ENCODE assay signal across 8 cellular contexts in genomic region chr15:23687143-23687470, GRCh38. TPM values are rescaled to one million over a fixed set of nuclear protein-coding genes. Genes with fewer than 3 reads are reported as not detected.
A peak's percentile ranks its signal among the peaks of the same experiment; 100 is the strongest.
DNase-seq lines count a peak whose midpoint lies in the region; ATAC-seq and TF ChIP-seq lines count a peak whose summit lies in the region.

Gene NDN (minus strand): TSS chr15:23687305. CDS start chr15:23687217, 88 bp downstream.

- peak within 1 kb of the TSS; percentile 37 to 59 for H3K4me3 Mint-ChIP-seq in stimulated activated naive CD8-positive, alpha-beta T cell treated with anti-CD3 and anti-CD28 coated beads, Interleukin-15, amount 100 ng/mL, for 72 hours

- H3K9me3 Mint-ChIP-seq in stimulated activated naive CD8-positive, alpha-beta T cell treated with anti-CD3 and anti-CD28 coated beads, Interleukin-15, amount 100 ng/mL, for 72 hours: no peaks in the 10 kb centered on the region

- H3K27ac Mint-ChIP-seq in stimulated activated naive CD8-positive, alpha-beta T cell treated with anti-CD3 and anti-CD28 coated beads, Interleukin-15, amount 100 ng/mL, for 72 hours: no peak within 1 kb of the TSS

- H3K4me3 ChIP-seq in esophagus (ENCODE audit: low read depth in 1 of 2, low read length in 2 of 2) (peak within 1 kb of the TSS; percentile 51 to 58), mucosa of descending colon (peak within 1 kb of the TSS; percentile 42)

- peak; percentile 9 to 40 for DNase-seq in stimulated activated naive CD8-positive, alpha-beta T cell treated with anti-CD3 and anti-CD28 coated beads, Interleukin-15, amount 100 ng/mL, for 72 hours
- no peak for DNase-seq in stimulated activated naive CD8-positive, alpha-beta T cell treated with anti-CD3 and anti-CD28 coated beads, Interleukin-15, Interleukin-2, amounts not matched to agents 100 U/mL and 50 U/mL, for 24 hours
- DNase-seq in mucosa of descending colon: peak; percentile 42 to 77 (median 55)
- no peak for DNase-seq in ureter (ENCODE audit: low spot score)
- no peak for DNase-seq in UCSD-AML1 (lab: John Stamatoyannopoulos, UW; ENCODE audit: unreplicated experiment)

- peak; percentile 80 for ATAC-seq in stimulated activated naive CD8-positive, alpha-beta T cell treated with anti-CD3 and anti-CD28 coated beads, Interleukin-15, amount 100 ng/mL, for 72 hours
- ATAC-seq in stimulated activated naive CD8-positive, alpha-beta T cell treated with anti-CD3 and anti-CD28 coated beads, Interleukin-15, Interleukin-2, amounts not matched to agents 100 U/mL and 50 U/mL, for 24 hours: no peak
- ATAC-seq in mucosa of descending colon (peak; percentile 89), HG03097 (IDR thresholded peaks at IDR 0.05; ENCODE audit: low FRiP score, unreplicated experiment) (no peak), HG02970 (IDR thresholded peaks at IDR 0.05; ENCODE audit: low FRiP score, unreplicated experiment) (no peak)

- H3K4me1 Mint-ChIP-seq in stimulated activated naive CD8-positive, alpha-beta T cell treated with anti-CD3 and anti-CD28 coated beads, Interleukin-15, amount 100 ng/mL, for 72 hours: no peaks in the 10 kb centered on the region

- no peaks in the 10 kb centered on the region for H3K27me3 ChIP-seq in esophagus (ENCODE audit: control insufficient read depth in 1 of 2, insufficient read depth in 2 of 2, low read length in 2 of 2)

- WGBS in esophagus, 2 donors: 29 to 39% methylated on average over 38 of the region's 38 CpGs

- peaks cover 2 to 3% of the 10 kb centered on the region in 2 donors for H3K9me3 ChIP-seq in esophagus (ENCODE audit: control insufficient read depth in 2 of 2, insufficient read depth in 1 of 2, low read depth in 1 of 2, low read length in 1 of 2)
- peaks cover 3% of the 10 kb centered on the region for H3K9me3 ChIP-seq in mucosa of descending colon

- H3K36me3 ChIP-seq in esophagus (ENCODE audit: control insufficient read depth in 2 of 2, insufficient read depth in 2 of 2, low read length in 1 of 2) (no peaks in the 10 kb centered on the region), mucosa of descending colon (ENCODE audit: low read depth) (no peaks in the 10 kb centered on the region)

- TF ChIP-seq CTCF in mucosa of descending colon (IDR thresholded peaks at IDR 0.05): no peak

- no peak within 1 kb of the TSS for H3K27ac ChIP-seq in esophagus (ENCODE audit: low read depth in 2 of 2, low read length in 1 of 2)

- no peaks in the 10 kb centered on the region for H3K27me3 Mint-ChIP-seq in stimulated activated naive CD8-positive, alpha-beta T cell treated with anti-CD3 and anti-CD28 coated beads, Interleukin-15, amount 100 ng/mL, for 72 hours

- no peaks in the 10 kb centered on the region for H3K4me1 ChIP-seq in esophagus (ENCODE audit: control insufficient read depth in 2 of 2, insufficient read depth in 2 of 2, low read length in 1 of 2)
- no peaks in the 10 kb centered on the region for H3K4me1 ChIP-seq in mucosa of descending colon (ENCODE audit: low read depth)

- intact Hi-C loops in mucosa of descending colon (cut with DNase I, micrococcal nuclease): no loop called here

RNA-seq across cellular contexts. Expression of gene NDN, which starts in this region (rescaled TPM):
- polyA plus RNA-seq in esophagus: 10 to 100 TPM in 1 of 2 donors, 1 to 10 TPM in 1; 5.1 to 15.8 TPM
- 10 to 100 TPM; 13.4 to 49.8 (median 21.8) TPM for total RNA-seq in mucosa of descending colon
- 36.1 TPM for total RNA-seq in ureter

Comparison
In these comparisons a context has a peak if more than half of its experiments do, and no peak if none do; other contexts are left out.
1. ATAC-seq: peak in stimulated activated naive CD8-positive, alpha-beta T cell treated with anti-CD3 and anti-CD28 coated beads, Interleukin-15, amount 100 ng/mL, for 72 hours (single experiment) and mucosa of descending colon (single experiment); none in stimulated activated naive CD8-positive, alpha-beta T cell treated with anti-CD3 and anti-CD28 coated beads, Interleukin-15, Interleukin-2, amounts not matched to agents 100 U/mL and 50 U/mL, for 24 hours (single experiment), HG03097 (single experiment) and HG02970 (single experiment).
2. DNase-seq: peak in stimulated activated naive CD8-positive, alpha-beta T cell treated with anti-CD3 and anti-CD28 coated beads, Interleukin-15, amount 100 ng/mL, for 72 hours (2 of 2) and mucosa of descending colon (3 of 3); none in stimulated activated naive CD8-positive, alpha-beta T cell treated with anti-CD3 and anti-CD28 coated beads, Interleukin-15, Interleukin-2, amounts not matched to agents 100 U/mL and 50 U/mL, for 24 hours (single experiment), ureter (single experiment) and UCSD-AML1 (single experiment).